1 cellular context compared by ENCODE assay signal in genomic region chr14:68043752-68044151, GRCh38.
TF ChIP-seq lines count a peak whose summit lies in the region.

No MANE protein-coding gene starts in this region.

TF ChIP-seq in WTC11, 78 proteins besides CTCF, POLR2A, EP300 and RAD21 (continued from another document):
- TF ChIP-seq ZBTB43 (CRISPR knock-in tag; IDR thresholded peaks at IDR 0.05) (no peak), PREB (CRISPR knock-in tag; IDR thresholded peaks at IDR 0.05; ENCODE audit: borderline replicate concordance) (no peak), ELF4 (CRISPR knock-in tag; IDR thresholded peaks at IDR 0.05; ENCODE audit: low read depth) (no peak)
